7 cellular contexts compared by ENCODE assay signal in the genomic region with DNA sequence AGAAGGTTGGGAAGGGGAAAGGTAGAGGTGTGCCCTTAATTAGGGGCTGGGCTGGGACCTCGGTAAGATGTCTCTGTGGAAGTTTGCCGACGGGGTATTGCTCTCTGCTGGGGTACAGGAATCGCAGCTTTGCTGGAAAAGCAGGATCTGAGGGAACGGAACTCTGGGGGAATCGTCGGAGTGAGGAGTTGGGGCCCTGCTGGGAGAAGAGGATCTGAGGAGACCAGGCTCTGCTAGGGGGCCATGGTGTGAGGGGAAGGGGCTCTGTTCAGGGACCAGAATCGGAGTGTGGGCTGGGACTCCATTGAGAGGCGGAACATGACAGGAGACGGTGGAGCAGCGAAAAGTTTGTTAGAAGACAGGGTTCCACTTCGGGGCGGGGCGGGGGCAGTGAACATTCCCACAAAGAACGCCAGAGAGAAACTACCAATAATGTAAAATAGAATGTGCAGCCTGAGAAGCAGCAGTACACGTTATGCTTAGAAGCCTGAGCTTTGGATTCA. TPM values are rescaled to one million over a fixed set of nuclear protein-coding genes. Genes with fewer than 3 reads are reported as not detected.
DNase-seq lines count a peak whose midpoint lies in the region; ATAC-seq, FAIRE-seq and TF ChIP-seq lines count a peak whose summit lies in the region.

No MANE protein-coding gene starts in this region.

- POLR2A ChIA-PET in OCI-LY7 (lab: Charles Lee): interaction anchor here (0.7 kb wide), 1 partner anchor 173 kb away, joined by 3 read pairs; a partner anchor contains a TSS

- TF ChIP-seq POLR2A in sigmoid colon (IDR thresholded peaks at IDR 0.05): no peak

- peaks cover 39% of the 10 kb centered on the region for H3K79me2 ChIP-seq in OCI-LY7 (ENCODE audit: insufficient read depth, low read depth, low read length)

- peak overlapping the region; percentile 88 for H3K4me2 ChIP-seq in OCI-LY7 (ENCODE audit: low read length)

- H3K9me3 ChIP-seq in OCI-LY7 (ENCODE audit: low read length): no peaks in the 10 kb centered on the region
- no peaks in the 10 kb centered on the region for H3K9me3 ChIP-seq in iPS DF 6.9 (ENCODE audit: control insufficient read depth, insufficient read depth, low read length)
- no peaks in the 10 kb centered on the region for H3K9me3 ChIP-seq in sigmoid colon

- no TSS peak for BruUV-seq in OCI-LY7 (replicated peaks; lab: Mats Ljungman, UMichigan)

- H3K36me3 ChIP-seq in OCI-LY7 (ENCODE audit: insufficient read depth, low read length) (peaks cover 20% of the 10 kb centered on the region), iPS DF 6.9 (ENCODE audit: control insufficient read depth, insufficient read depth, low read length) (no peaks in the 10 kb centered on the region), sigmoid colon (no peaks in the 10 kb centered on the region)

- H3K4me1 ChIP-seq in OCI-LY7 (ENCODE audit: insufficient read depth, low read length, poor library complexity, severe bottlenecking) (peaks cover 13% of the 10 kb centered on the region), iPS DF 6.9 (ENCODE audit: control insufficient read depth, insufficient read depth, low read length) (no peaks in the 10 kb centered on the region), sigmoid colon (peaks cover 0 to 63% (median 50%) of the 10 kb centered on the region in 4 donors)

- H2AFZ ChIP-seq in OCI-LY7 (ENCODE audit: low read length): peak overlapping the region; percentile 87; the same call in 1 of the 2 replicates

- peaks cover 16% of the 10 kb centered on the region; the same call in 1 of the 2 replicates for H4K20me1 ChIP-seq in OCI-LY7 (ENCODE audit: insufficient read depth, low read length)

- intact Hi-C loops in OCI-LY7 (cut with micrococcal nuclease; ENCODE audit: unreplicated experiment) (loop anchor here (2.0 kb wide), 2 partner anchors 45 to 185 kb away; a partner anchor contains a TSS), sigmoid colon (cut with DNase I) (loop anchor here (2.0 to 10.0 kb wide), 2 partner anchors 93 to 173 kb away; a partner anchor contains a TSS)

- CTCF ChIA-PET in OCI-LY7 (lab: Charles Lee; ENCODE audit: unreplicated experiment): no interaction called here

- no CpG with 5 or more reads among the region's 16 CpGs for WGBS in iPS DF 6.9 (ENCODE audit: insufficient coverage, insufficient read length)
- WGBS in sigmoid colon, 2 donors: 1 to 2% methylated on average over 16 of the region's 16 CpGs

- FAIRE-seq in RCC 7860 (lab: Jason Lieb, UNC): no peak

- H3K27me3 ChIP-seq in iPS DF 6.9 (ENCODE audit: control insufficient read depth, insufficient read depth, low read length) (no peaks in the 10 kb centered on the region), sigmoid colon (no peaks in the 10 kb centered on the region)

- TF ChIP-seq EP300 in sigmoid colon (IDR thresholded peaks at IDR 0.05): no peak

- no peak for ATAC-seq in GM18870 (IDR thresholded peaks at IDR 0.05; ENCODE audit: unreplicated experiment)

- no peaks in the 10 kb centered on the region for H3K9me2 ChIP-seq in OCI-LY7 (ENCODE audit: insufficient read depth, low read length)

- TF ChIP-seq CTCF in GM12875 (IDR thresholded peaks at IDR 0.05; ENCODE audit: borderline replicate concordance, insufficient read depth, low read depth, low read length): no peak
- TF ChIP-seq CTCF in OCI-LY7 (conservative IDR thresholded peaks at IDR 0.05; ENCODE audit: low read length): no peak
- no peak for TF ChIP-seq CTCF in sigmoid colon (IDR thresholded peaks at IDR 0.05)

- peak; percentile 16 for DNase-seq in OCI-LY7 (ENCODE audit: low spot score)
- DNase-seq in astrocyte of the hippocampus (ENCODE audit: low read depth, low spot score): peak; percentile 57
- no peak for DNase-seq in iPS DF 6.9 (ENCODE audit: low read depth, low spot score)
- peak; percentile 71 for DNase-seq in sigmoid colon
- no peak for DNase-seq in RCC 7860 (ENCODE audit: low spot score)

- H3K27ac ChIP-seq in OCI-LY7 (ENCODE audit: low read depth, low read length, poor library complexity, severe bottlenecking) (no peak overlapping the region), iPS DF 6.9 (ENCODE audit: low read length) (no peak overlapping the region), sigmoid colon (peak overlapping the region; percentile 85 to 99 (median 98))

- peak overlapping the region; percentile 93 for H3K4me3 ChIP-seq in GM12875 (ENCODE audit: low read depth, low read length)
- H3K4me3 ChIP-seq in OCI-LY7 (ENCODE audit: low read depth, low read length, poor library complexity, severe bottlenecking): peak overlapping the region; percentile 97
- peak overlapping the region; percentile 95; the same call in 1 of the 2 replicates for H3K4me3 ChIP-seq in iPS DF 6.9 (ENCODE audit: low read length)
- peak overlapping the region; percentile 64 to 100 (median 98) for H3K4me3 ChIP-seq in sigmoid colon

RNA-seq across cellular contexts. Expression of a gene that starts 0.5 kb away (rescaled TPM):
- total RNA-seq in OCI-LY7 (2014; rRNA removed; shearing (Covaris generic)): 11.0 and 16.2 TPM in 2 replicates
- total RNA-seq in OCI-LY7 (2022): 13.3 and 17.1 TPM in 2 replicates
- total RNA-seq in sigmoid colon: 10 to 100 TPM; 29.1 to 66.7 (median 43.7) TPM
- 10 to 100 TPM; 36.4 to 85.3 (median 63.6) TPM for polyA plus RNA-seq in sigmoid colon

RNA-seq across cellular contexts. Expression of a gene that starts 0.9 kb away (rescaled TPM):
- total RNA-seq in OCI-LY7 (2014; rRNA removed; shearing (Covaris generic)): 33.5 and 56.9 TPM in 2 replicates
- total RNA-seq in OCI-LY7 (2022) (75.6 and 78.8 TPM in 2 replicates), sigmoid colon (10 to 100 TPM; 61.5 to 90.7 (median 75.6) TPM)
- polyA plus RNA-seq in sigmoid colon: 10 to 100 TPM in 2 of 3 donors, 1 to 10 TPM in 1; 9.6 to 14.1 (median 10.2) TPM

Comparison
In these comparisons a context has a peak if more than half of its experiments do, and no peak if none do; other contexts are left out.
1. DNase-seq: peak in OCI-LY7 (single experiment), astrocyte of the hippocampus (single experiment) and sigmoid colon (single experiment); none in iPS DF 6.9 (single experiment) and RCC 7860 (single experiment).
2. H3K27ac ChIP-seq: peak in sigmoid colon (4 of 4); none in OCI-LY7 (single experiment) and iPS DF 6.9 (single experiment).
3. Peak in every context shown above with its lines, with median percentiles within 50 percentile points of each other: H3K4me3 ChIP-seq.